ENCODE assay signal across 1 cellular context in the genomic region with DNA sequence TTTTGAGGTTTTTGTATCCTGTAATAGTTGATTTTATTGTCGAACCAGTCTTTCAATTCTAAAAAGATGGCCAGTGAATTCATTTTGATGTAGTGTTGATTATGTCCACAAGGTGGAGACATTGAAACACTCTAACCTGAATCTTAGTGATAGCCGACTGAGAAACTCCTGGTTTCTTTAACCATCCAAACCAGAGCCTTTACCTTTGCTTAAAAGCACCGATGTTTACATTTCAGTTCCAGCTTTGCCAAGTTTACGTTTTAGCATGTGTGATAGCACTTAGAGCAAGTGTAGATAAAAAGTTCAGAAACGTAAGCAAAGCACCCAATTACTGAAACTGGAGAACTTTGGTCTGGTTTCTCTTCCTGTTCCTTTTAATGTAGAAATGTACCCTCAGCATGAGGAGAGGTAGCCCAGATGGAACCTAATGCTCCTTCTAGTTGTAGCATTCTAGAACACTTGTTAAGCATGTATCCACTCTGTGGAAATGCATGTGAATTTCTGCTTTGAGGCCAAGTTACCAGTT.
A peak's percentile ranks its signal among the peaks of the same experiment; 100 is the strongest.
TF ChIP-seq lines count a peak whose summit lies in the region.

No MANE protein-coding gene starts in this region.

TF ChIP-seq in GM12878, 131 proteins besides CTCF, POLR2A, EP300 and RAD21 (continued from another document):
- TF ChIP-seq, protein P1, sequence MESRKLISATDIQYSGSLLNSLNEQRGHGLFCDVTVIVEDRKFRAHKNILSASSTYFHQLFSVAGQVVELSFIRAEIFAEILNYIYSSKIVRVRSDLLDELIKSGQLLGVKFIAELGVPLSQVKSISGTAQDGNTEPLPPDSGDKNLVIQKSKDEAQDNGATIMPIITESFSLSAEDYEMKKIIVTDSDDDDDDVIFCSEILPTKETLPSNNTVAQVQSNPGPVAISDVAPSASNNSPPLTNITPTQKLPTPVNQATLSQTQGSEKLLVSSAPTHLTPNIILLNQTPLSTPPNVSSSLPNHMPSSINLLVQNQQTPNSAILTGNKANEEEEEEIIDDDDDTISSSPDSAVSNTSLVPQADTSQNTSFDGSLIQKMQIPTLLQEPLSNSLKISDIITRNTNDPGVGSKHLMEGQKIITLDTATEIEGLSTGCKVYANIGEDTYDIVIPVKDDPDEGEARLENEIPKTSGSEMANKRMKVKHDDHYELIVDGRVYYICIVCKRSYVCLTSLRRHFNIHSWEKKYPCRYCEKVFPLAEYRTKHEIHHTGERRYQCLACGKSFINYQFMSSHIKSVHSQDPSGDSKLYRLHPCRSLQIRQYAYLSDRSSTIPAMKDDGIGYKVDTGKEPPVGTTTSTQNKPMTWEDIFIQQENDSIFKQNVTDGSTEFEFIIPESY (IDR thresholded peaks at IDR 0.05): no peak
- TF ChIP-seq DPF2 (IDR thresholded peaks at IDR 0.05): no peak; the same call in 1 of the 2 replicates
- no peak for TF ChIP-seq MEF2A (IDR thresholded peaks at IDR 0.05; ENCODE audit: insufficient read depth, low read depth, low read length)
- no peak for TF ChIP-seq MEF2B (IDR thresholded peaks at IDR 0.05; ENCODE audit: partially characterized antibody, poor library complexity, severe bottlenecking)
- TF ChIP-seq ZNF217 (IDR thresholded peaks at IDR 0.05): no peak
- TF ChIP-seq, protein P2, sequence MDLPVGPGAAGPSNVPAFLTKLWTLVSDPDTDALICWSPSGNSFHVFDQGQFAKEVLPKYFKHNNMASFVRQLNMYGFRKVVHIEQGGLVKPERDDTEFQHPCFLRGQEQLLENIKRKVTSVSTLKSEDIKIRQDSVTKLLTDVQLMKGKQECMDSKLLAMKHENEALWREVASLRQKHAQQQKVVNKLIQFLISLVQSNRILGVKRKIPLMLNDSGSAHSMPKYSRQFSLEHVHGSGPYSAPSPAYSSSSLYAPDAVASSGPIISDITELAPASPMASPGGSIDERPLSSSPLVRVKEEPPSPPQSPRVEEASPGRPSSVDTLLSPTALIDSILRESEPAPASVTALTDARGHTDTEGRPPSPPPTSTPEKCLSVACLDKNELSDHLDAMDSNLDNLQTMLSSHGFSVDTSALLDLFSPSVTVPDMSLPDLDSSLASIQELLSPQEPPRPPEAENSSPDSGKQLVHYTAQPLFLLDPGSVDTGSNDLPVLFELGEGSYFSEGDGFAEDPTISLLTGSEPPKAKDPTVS (IDR thresholded peaks at IDR 0.05; ENCODE audit: low read depth, low read length): no peak
- TF ChIP-seq SPI1 (IDR thresholded peaks at IDR 0.05; ENCODE audit: borderline replicate concordance, insufficient read depth, low read depth, low read length): peak; percentile 80
- TF ChIP-seq, protein P3, sequence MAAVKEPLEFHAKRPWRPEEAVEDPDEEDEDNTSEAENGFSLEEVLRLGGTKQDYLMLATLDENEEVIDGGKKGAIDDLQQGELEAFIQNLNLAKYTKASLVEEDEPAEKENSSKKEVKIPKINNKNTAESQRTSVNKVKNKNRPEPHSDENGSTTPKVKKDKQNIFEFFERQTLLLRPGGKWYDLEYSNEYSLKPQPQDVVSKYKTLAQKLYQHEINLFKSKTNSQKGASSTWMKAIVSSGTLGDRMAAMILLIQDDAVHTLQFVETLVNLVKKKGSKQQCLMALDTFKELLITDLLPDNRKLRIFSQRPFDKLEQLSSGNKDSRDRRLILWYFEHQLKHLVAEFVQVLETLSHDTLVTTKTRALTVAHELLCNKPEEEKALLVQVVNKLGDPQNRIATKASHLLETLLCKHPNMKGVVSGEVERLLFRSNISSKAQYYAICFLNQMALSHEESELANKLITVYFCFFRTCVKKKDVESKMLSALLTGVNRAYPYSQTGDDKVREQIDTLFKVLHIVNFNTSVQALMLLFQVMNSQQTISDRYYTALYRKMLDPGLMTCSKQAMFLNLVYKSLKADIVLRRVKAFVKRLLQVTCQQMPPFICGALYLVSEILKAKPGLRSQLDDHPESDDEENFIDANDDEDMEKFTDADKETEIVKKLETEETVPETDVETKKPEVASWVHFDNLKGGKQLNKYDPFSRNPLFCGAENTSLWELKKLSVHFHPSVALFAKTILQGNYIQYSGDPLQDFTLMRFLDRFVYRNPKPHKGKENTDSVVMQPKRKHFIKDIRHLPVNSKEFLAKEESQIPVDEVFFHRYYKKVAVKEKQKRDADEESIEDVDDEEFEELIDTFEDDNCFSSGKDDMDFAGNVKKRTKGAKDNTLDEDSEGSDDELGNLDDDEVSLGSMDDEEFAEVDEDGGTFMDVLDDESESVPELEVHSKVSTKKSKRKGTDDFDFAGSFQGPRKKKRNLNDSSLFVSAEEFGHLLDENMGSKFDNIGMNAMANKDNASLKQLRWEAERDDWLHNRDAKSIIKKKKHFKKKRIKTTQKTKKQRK (IDR thresholded peaks at IDR 0.05; ENCODE audit: low read depth, low read length): no peak
- TF ChIP-seq, protein P4, sequence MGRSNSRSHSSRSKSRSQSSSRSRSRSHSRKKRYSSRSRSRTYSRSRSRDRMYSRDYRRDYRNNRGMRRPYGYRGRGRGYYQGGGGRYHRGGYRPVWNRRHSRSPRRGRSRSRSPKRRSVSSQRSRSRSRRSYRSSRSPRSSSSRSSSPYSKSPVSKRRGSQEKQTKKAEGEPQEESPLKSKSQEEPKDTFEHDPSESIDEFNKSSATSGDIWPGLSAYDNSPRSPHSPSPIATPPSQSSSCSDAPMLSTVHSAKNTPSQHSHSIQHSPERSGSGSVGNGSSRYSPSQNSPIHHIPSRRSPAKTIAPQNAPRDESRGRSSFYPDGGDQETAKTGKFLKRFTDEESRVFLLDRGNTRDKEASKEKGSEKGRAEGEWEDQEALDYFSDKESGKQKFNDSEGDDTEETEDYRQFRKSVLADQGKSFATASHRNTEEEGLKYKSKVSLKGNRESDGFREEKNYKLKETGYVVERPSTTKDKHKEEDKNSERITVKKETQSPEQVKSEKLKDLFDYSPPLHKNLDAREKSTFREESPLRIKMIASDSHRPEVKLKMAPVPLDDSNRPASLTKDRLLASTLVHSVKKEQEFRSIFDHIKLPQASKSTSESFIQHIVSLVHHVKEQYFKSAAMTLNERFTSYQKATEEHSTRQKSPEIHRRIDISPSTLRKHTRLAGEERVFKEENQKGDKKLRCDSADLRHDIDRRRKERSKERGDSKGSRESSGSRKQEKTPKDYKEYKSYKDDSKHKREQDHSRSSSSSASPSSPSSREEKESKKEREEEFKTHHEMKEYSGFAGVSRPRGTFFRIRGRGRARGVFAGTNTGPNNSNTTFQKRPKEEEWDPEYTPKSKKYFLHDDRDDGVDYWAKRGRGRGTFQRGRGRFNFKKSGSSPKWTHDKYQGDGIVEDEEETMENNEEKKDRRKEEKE (IDR thresholded peaks at IDR 0.05): no peak
- TF ChIP-seq HDAC6 (IDR thresholded peaks at IDR 0.05; ENCODE audit: unreplicated experiment): no peak
- no peak for TF ChIP-seq ZNF622 (IDR thresholded peaks at IDR 0.05)
- TF ChIP-seq, protein P5, sequence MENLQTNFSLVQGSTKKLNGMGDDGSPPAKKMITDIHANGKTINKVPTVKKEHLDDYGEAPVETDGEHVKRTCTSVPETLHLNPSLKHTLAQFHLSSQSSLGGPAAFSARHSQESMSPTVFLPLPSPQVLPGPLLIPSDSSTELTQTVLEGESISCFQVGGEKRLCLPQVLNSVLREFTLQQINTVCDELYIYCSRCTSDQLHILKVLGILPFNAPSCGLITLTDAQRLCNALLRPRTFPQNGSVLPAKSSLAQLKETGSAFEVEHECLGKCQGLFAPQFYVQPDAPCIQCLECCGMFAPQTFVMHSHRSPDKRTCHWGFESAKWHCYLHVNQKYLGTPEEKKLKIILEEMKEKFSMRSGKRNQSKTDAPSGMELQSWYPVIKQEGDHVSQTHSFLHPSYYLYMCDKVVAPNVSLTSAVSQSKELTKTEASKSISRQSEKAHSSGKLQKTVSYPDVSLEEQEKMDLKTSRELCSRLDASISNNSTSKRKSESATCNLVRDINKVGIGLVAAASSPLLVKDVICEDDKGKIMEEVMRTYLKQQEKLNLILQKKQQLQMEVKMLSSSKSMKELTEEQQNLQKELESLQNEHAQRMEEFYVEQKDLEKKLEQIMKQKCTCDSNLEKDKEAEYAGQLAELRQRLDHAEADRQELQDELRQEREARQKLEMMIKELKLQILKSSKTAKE (IDR thresholded peaks at IDR 0.05; ENCODE audit: low read depth, poor library complexity, severe bottlenecking): peak; percentile 68
- TF ChIP-seq BHLHE40 (IDR thresholded peaks at IDR 0.05; ENCODE audit: borderline replicate concordance in 1 of 2, low read depth in 2 of 2, low read length in 1 of 2): peak in 1 of 2 experiments; percentile 19; a peak in 1 of 4 replicates
- TF ChIP-seq, protein P6, sequence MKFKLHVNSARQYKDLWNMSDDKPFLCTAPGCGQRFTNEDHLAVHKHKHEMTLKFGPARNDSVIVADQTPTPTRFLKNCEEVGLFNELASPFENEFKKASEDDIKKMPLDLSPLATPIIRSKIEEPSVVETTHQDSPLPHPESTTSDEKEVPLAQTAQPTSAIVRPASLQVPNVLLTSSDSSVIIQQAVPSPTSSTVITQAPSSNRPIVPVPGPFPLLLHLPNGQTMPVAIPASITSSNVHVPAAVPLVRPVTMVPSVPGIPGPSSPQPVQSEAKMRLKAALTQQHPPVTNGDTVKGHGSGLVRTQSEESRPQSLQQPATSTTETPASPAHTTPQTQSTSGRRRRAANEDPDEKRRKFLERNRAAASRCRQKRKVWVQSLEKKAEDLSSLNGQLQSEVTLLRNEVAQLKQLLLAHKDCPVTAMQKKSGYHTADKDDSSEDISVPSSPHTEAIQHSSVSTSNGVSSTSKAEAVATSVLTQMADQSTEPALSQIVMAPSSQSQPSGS (IDR thresholded peaks at IDR 0.05; ENCODE audit: low read length): 0 out of 2 replicates have a peak, but pooled peaks have one; percentile 41
- TF ChIP-seq, protein P7, sequence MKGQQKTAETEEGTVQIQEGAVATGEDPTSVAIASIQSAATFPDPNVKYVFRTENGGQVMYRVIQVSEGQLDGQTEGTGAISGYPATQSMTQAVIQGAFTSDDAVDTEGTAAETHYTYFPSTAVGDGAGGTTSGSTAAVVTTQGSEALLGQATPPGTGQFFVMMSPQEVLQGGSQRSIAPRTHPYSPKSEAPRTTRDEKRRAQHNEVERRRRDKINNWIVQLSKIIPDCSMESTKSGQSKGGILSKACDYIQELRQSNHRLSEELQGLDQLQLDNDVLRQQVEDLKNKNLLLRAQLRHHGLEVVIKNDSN (IDR thresholded peaks at IDR 0.05; ENCODE audit: borderline replicate concordance, extremely low read length, insufficient read depth, low read depth, low read length): no peak
- TF ChIP-seq YBX1 (IDR thresholded peaks at IDR 0.05): no peak
- TF ChIP-seq, protein P8, sequence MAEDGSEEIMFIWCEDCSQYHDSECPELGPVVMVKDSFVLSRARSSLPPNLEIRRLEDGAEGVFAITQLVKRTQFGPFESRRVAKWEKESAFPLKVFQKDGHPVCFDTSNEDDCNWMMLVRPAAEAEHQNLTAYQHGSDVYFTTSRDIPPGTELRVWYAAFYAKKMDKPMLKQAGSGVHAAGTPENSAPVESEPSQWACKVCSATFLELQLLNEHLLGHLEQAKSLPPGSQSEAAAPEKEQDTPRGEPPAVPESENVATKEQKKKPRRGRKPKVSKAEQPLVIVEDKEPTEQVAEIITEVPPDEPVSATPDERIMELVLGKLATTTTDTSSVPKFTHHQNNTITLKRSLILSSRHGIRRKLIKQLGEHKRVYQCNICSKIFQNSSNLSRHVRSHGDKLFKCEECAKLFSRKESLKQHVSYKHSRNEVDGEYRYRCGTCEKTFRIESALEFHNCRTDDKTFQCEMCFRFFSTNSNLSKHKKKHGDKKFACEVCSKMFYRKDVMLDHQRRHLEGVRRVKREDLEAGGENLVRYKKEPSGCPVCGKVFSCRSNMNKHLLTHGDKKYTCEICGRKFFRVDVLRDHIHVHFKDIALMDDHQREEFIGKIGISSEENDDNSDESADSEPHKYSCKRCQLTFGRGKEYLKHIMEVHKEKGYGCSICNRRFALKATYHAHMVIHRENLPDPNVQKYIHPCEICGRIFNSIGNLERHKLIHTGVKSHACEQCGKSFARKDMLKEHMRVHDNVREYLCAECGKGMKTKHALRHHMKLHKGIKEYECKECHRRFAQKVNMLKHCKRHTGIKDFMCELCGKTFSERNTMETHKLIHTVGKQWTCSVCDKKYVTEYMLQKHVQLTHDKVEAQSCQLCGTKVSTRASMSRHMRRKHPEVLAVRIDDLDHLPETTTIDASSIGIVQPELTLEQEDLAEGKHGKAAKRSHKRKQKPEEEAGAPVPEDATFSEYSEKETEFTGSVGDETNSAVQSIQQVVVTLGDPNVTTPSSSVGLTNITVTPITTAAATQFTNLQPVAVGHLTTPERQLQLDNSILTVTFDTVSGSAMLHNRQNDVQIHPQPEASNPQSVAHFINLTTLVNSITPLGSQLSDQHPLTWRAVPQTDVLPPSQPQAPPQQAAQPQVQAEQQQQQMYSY (CRISPR knock-in tag; IDR thresholded peaks at IDR 0.05): no peak
- TF ChIP-seq MYC (IDR thresholded peaks at IDR 0.05; ENCODE audit: insufficient read depth, insufficient read length, insufficient replicate concordance, low read length, severe bottlenecking): no peak
- TF ChIP-seq, protein P9, sequence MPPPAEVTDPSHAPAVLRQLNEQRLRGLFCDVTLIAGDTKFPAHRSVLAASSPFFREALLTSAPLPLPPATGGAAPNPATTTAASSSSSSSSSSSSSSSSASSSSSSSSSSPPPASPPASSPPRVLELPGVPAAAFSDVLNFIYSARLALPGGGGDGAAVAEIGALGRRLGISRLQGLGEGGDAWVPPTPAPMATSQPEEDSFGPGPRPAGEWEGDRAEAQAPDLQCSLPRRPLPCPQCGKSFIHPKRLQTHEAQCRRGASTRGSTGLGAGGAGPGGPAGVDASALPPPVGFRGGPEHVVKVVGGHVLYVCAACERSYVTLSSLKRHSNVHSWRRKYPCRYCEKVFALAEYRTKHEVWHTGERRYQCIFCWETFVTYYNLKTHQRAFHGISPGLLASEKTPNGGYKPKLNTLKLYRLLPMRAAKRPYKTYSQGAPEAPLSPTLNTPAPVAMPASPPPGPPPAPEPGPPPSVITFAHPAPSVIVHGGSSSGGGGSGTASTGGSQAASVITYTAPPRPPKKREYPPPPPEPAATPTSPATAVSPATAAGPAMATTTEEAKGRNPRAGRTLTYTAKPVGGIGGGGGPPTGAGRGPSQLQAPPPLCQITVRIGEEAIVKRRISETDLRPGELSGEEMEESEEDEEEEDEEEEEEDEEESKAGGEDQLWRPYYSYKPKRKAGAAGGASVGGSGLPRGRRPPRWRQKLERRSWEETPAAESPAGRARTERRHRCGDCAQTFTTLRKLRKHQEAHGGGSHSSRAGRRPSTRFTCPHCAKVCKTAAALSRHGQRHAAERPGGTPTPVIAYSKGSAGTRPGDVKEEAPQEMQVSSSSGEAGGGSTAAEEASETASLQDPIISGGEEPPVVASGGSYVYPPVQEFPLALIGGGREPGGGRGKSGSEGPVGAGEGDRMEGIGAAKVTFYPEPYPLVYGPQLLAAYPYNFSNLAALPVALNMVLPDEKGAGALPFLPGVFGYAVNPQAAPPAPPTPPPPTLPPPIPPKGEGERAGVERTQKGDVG (CRISPR knock-in tag; IDR thresholded peaks at IDR 0.05): no peak
- no peak for TF ChIP-seq HCFC1 (IDR thresholded peaks at IDR 0.05; ENCODE audit: low read length)
- TF ChIP-seq GABPA (IDR thresholded peaks at IDR 0.05; ENCODE audit: low read depth): no peak
- TF ChIP-seq CBX3 (IDR thresholded peaks at IDR 0.05; ENCODE audit: borderline replicate concordance, low read depth): no peak
- peak; percentile 55; the same call in 1 of the 2 replicates for TF ChIP-seq SMC3 (IDR thresholded peaks at IDR 0.05; ENCODE audit: borderline replicate concordance, low read length)
- no peak for TF ChIP-seq SRF (IDR thresholded peaks at IDR 0.05; ENCODE audit: low read depth in 2 of 2, low read length in 2 of 2)
- no peak for TF ChIP-seq FOXK2 (IDR thresholded peaks at IDR 0.05)
- no peak for TF ChIP-seq ZNF207 (IDR thresholded peaks at IDR 0.05; ENCODE audit: borderline replicate concordance)
